In the genomic region with DNA sequence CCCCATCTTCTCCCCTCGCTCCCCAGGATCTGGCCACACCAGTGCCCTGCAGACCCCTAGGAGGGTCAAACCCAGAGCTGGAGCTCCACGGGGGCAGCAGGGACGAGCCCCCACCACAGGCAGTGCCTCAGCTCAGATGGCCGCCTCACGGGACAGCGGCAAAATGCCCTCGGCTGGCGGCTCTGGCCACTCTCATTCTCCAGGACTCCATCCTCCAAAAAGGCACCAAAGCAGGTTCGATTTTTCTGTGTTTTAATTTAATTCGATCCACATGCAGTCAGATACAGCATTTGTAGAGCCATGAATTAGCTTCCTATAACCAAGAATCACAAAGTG, we compare ENCODE assay signal across 7 cellular contexts.
"Had no signal": no experiment of that assay in that cellular context is flagged by ENCODE, and none has a peak within 500 bp of the region (broad histone marks: within the 10 kb centered on the region; RNA-seq: fewer than 3 reads in every experiment).

No MANE protein-coding gene starts in this region.

- H3K4me3 ChIP-seq: GM23338, HAP-1, K562 had no signal

- H3K27ac Mint-ChIP-seq: GM23338, HFFc6 had no signal

- H3K4me2 ChIP-seq: GM23338 had no signal

- H3K4me1 ChIP-seq: HAP-1 had no signal

- ATAC-seq: GM23338, HCT116 had no signal

- H3K36me3 ChIP-seq: HAP-1 had no signal

- DNase-seq: HFFc6, IMR-90, KG1 had no signal

- H3K9me3 Mint-ChIP-seq: GM23338, HFFc6 had no signal

- H3K4me3 Mint-ChIP-seq: GM23338, HFFc6 had no signal

- H2AFZ ChIP-seq: GM23338 had no signal

- H3K9me3 ChIP-seq: HAP-1 had no signal
